15 cellular contexts compared by ENCODE assay signal in genomic region chr20:35398660-35399144, GRCh38. TPM values are rescaled to one million over a fixed set of nuclear protein-coding genes. Genes with fewer than 3 reads are reported as not detected.
DNase-seq lines count a peak whose midpoint lies in the region; ATAC-seq and TF ChIP-seq lines count a peak whose summit lies in the region.
"Had no signal": no experiment of that assay in that cellular context is flagged by ENCODE, and none has a peak within 500 bp of the region (broad histone marks: within the 10 kb centered on the region; RNA-seq: fewer than 3 reads in every experiment).

No MANE protein-coding gene starts in this region.

- H3K9ac ChIP-seq in Karpas-422 (ENCODE audit: low read length), result no peak overlapping the region

- H3K27ac ChIP-seq in Karpas-422 (ENCODE audit: low read length) (peak overlapping the region; percentile 12; the same call in 1 of the 2 replicates), spleen (peak overlapping the region in 7 of 8 donors; percentile 41 to 76 (median 72))
- H3K27ac ChIP-seq: ovary had no signal

- TF ChIP-seq CTCF in choroid plexus epithelial cell (conservative IDR thresholded peaks at IDR 0.05; ENCODE audit: low read depth, low read length) (no peak), spleen (IDR thresholded peaks at IDR 0.05 in 8 of 11, conservative IDR thresholded peaks at IDR 0.05 in 3 of 11) (no peak)

- H3K9me2 ChIP-seq in Karpas-422 (replicated peaks; ENCODE audit: insufficient read depth, low read length), result no peaks in the 10 kb centered on the region

- no peak for TF ChIP-seq POLR2A in spleen (IDR thresholded peaks at IDR 0.05)

- 49 to 69% (median 56%) methylated on average over 3 of the region's 3 CpGs for WGBS in spleen, 5 donors

- 0 out of 2 replicates have a peak, but pooled peaks cover 3% of the 10 kb centered on the region for H3K36me3 ChIP-seq in Karpas-422 (ENCODE audit: insufficient read depth, low read length)
- H3K36me3 ChIP-seq in spleen, result peaks cover 0 to 19% (median 1%) of the 10 kb centered on the region in 6 donors
- H3K36me3 ChIP-seq: ovary had no signal

- no peak overlapping the region for H2AFZ ChIP-seq in Karpas-422 (ENCODE audit: low read length)

- H3K4me1 ChIP-seq in Karpas-422 (ENCODE audit: low read length) (peaks cover 22% of the 10 kb centered on the region), spleen (peaks cover 10 to 39% (median 21%) of the 10 kb centered on the region in 6 donors)

- no peak overlapping the region for H3K4me3 ChIP-seq in Karpas-422 (ENCODE audit: low read length)
- no peak overlapping the region for H3K4me3 ChIP-seq in choroid plexus epithelial cell (ENCODE audit: low read depth, low read length)
- no peak overlapping the region for H3K4me3 ChIP-seq in spleen
- H3K4me3 ChIP-seq: GM12878, ovary had no signal

- no peak for ATAC-seq in GM21786 (IDR thresholded peaks at IDR 0.05; ENCODE audit: unreplicated experiment)
- ATAC-seq: activated CD4-positive, CD25-positive, alpha-beta regulatory T cell treated with anti-CD3 and anti-CD28 coated beads, Interleukin-2, amount 50 U/mL, for 24 hours; esophagus mucosa; GM12878; HCT116; T-helper 17 cell had no signal

- H3K9me3 ChIP-seq in Karpas-422 (ENCODE audit: low read length) (no peaks in the 10 kb centered on the region), spleen (no peaks in the 10 kb centered on the region)
- H3K9me3 ChIP-seq: ovary had no signal

- H3K4me2 ChIP-seq in Karpas-422 (ENCODE audit: low read depth, low read length, poor library complexity, severe bottlenecking), result peak overlapping the region; percentile 28

- intact Hi-C loops in spleen (cut with DNase I; ENCODE audit: low total_unique reads), result no loop called here

- peaks cover 21% of the 10 kb centered on the region; the same call in 1 of the 2 replicates for H4K20me1 ChIP-seq in Karpas-422 (ENCODE audit: insufficient read depth, low read depth, low read length)

- DNase-seq in Karpas-422 (no peak), choroid plexus epithelial cell (ENCODE audit: low read depth) (peak; percentile 82), left kidney (ENCODE audit: low read depth, low spot score) (peak; percentile 23), spleen (no peak), NCI-H526 (lab: John Stamatoyannopoulos, UW) (no peak)
- DNase-seq in stimulated activated CD4-positive, alpha-beta T cell treated with anti-CD3 and anti-CD28 coated beads, Interleukin-1b, Interleukin-23, amount 100 ng/mL, for 48 hours, result no peak
- DNase-seq: CD4-positive, alpha-beta memory T cell; NCI-H82; ovary; T-helper 17 cell had no signal

- H3K79me2 ChIP-seq in Karpas-422 (ENCODE audit: low read length), result peaks cover 85% of the 10 kb centered on the region

- no peaks in the 10 kb centered on the region for H3K27me3 ChIP-seq in Karpas-422 (ENCODE audit: low read length)
- H3K27me3 ChIP-seq in spleen (replicated peaks in 1 of 7), result no peaks in the 10 kb centered on the region
- H3K27me3 ChIP-seq: ovary had no signal

RNA-seq across cellular contexts. Expression of gene UQCC1, which starts 13.1 kb away (rescaled TPM):
- total RNA-seq in Karpas-422 (2014; rRNA removed; shearing (Covaris generic); ENCODE audit: low replicate concordance), result 49.5 and 55.1 TPM in 2 replicates
- 10 to 100 TPM; 38.1 to 69.0 (median 46.7) TPM for total RNA-seq in spleen
- polyA plus RNA-seq in spleen, result 10 to 100 TPM; 20.8 to 24.6 (median 23.1) TPM

RNA-seq across cellular contexts. Expression of gene GDF5, which starts 39.3 kb away (rescaled TPM):
- total RNA-seq in Karpas-422 (2014; rRNA removed; shearing (Covaris generic); ENCODE audit: low replicate concordance), result not detected in 2 replicates
- total RNA-seq in spleen, result not detected
- under 1 TPM; 0.02 to 0.06 (median 0.03) TPM for polyA plus RNA-seq in spleen
- total RNA-seq: CD4-positive, alpha-beta memory T cell; esophagus mucosa; T-helper 17 cell had no signal
- polyA plus RNA-seq: CD4-positive, alpha-beta memory T cell; ovary had no signal

RNA-seq across cellular contexts. Expression of gene CEP250, which starts 56.7 kb away (rescaled TPM):
- total RNA-seq in Karpas-422 (2014; rRNA removed; shearing (Covaris generic); ENCODE audit: low replicate concordance), result 10.2 and 42.8 TPM in 2 replicates
- total RNA-seq in spleen, result 10 to 100 TPM; 44.3 to 70.0 (median 50.6) TPM
- polyA plus RNA-seq in spleen, result 10 to 100 TPM; 15.2 to 25.6 (median 15.7) TPM

Comparison
In these comparisons a context has a peak if more than half of its experiments do, and no peak if none do; other contexts are left out.
1. DNase-seq: peak in choroid plexus epithelial cell (single experiment) and left kidney (single experiment); none in Karpas-422 (single experiment), spleen (single experiment), NCI-H526 (0 of 2) and stimulated activated CD4-positive, alpha-beta T cell treated with anti-CD3 and anti-CD28 coated beads, Interleukin-1b, Interleukin-23, amount 100 ng/mL, for 48 hours (single experiment).